In the genomic region with DNA sequence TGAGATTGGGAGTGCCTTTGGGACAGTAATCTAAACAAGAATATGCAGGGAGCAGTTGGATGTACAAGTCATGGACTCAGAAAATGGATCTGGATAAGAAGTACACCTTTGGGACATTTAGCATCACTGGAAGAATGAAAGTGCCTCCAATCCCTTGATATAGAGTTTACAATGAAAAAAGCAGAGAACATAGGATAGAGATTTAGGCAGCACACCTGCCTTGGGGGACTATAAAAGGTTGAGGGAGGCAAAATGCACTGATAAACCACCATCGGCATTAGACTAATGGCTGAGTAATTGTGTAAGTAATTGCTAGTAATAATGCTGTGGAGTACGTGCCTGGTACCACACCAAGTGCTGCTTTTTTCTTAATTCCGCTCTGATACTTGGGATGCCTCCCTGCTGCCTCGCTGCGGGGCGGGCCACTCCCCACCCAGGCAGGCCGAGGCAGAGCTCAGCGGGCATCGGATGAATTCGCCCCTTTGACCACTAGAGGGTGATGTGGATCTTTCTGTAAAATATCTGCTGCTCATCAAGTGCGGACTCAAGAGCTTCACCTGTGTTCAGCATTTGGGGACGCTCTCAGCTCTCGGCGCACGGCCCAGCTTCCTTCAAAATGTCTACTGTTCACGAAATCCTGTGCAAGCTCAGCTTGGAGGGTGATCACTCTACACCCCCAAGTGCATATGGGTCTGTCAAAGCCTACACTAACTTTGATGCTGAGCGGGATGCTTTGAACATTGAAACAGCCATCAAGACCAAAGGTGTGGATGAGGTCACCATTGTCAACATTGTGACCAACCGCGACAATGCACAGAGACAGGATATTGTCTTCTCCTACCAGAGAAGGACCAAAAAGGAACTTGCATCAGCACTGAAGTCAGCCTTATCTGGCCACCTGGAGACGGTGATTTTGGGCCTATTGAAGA, we compare ENCODE assay signal across 8 cellular contexts.
DNase-seq lines count a peak whose midpoint lies in the region; ATAC-seq and TF ChIP-seq lines count a peak whose summit lies in the region.

No MANE protein-coding gene starts in this region.

- H3K9me3 ChIP-seq in WERI-Rb-1 (ENCODE audit: severe bottlenecking) = no peaks in the 10 kb centered on the region
- no peaks in the 10 kb centered on the region for H3K9me3 ChIP-seq in breast epithelium

- no peaks in the 10 kb centered on the region for H3K27me3 ChIP-seq in WERI-Rb-1 (ENCODE audit: insufficient read depth, low read depth, severe bottlenecking)
- H3K27me3 ChIP-seq in breast epithelium = no peaks in the 10 kb centered on the region

- no peak for TF ChIP-seq POLR2A in breast epithelium (IDR thresholded peaks at IDR 0.05)

- DNase-seq in GDM1 (lab: John Stamatoyannopoulos, UW) (peak; percentile 60), NCI-H2107 (lab: John Stamatoyannopoulos, UW) (peak; percentile 92), WERI-Rb-1 (peak; percentile 69), breast epithelium (ENCODE audit: low spot score in 2 of 2) (peak in 1 of 2 donors; percentile 59), islet precursor cell (peak; percentile 88), cortex of kidney (lab: John Stamatoyannopoulos, UW) (no peak)
- DNase-seq in stimulated activated CD4-positive, alpha-beta T cell treated with anti-CD3 and anti-CD28 coated beads, Interleukin-1b, Interleukin-23, amount 100 ng/mL, for 4 hours (ENCODE audit: low read depth in 2 of 2) = peak; percentile 43 to 62

- no peaks in the 10 kb centered on the region for H3K36me3 ChIP-seq in WERI-Rb-1
- no peaks in the 10 kb centered on the region for H3K36me3 ChIP-seq in breast epithelium

- H3K27ac ChIP-seq in WERI-Rb-1 = no peak overlapping the region
- H3K27ac ChIP-seq in breast epithelium = no peak overlapping the region

- peak; percentile 86 for TF ChIP-seq CTCF in WERI-Rb-1 (IDR thresholded peaks at IDR 0.05; ENCODE audit: low read depth, low read length)
- peak; percentile 37 to 93 (median 87) for TF ChIP-seq CTCF in breast epithelium (IDR thresholded peaks at IDR 0.05)

- peak; percentile 50 for ATAC-seq in HG02763 (IDR thresholded peaks at IDR 0.05; ENCODE audit: unreplicated experiment)

- intact Hi-C loops in breast epithelium (cut with DNase I; ENCODE audit: low total_unique reads) = no loop called here

- H3K4me1 ChIP-seq in breast epithelium = no peaks in the 10 kb centered on the region

- H3K4me3 ChIP-seq in WERI-Rb-1 (ENCODE audit: low read depth, low read length) (no peak overlapping the region), breast epithelium (no peak overlapping the region)
